ENCODE assay signal across 9 cellular contexts in genomic region chr11:116073854-116074837, GRCh38.
DNase-seq lines count a peak whose midpoint lies in the region; ATAC-seq, FAIRE-seq and TF ChIP-seq lines count a peak whose summit lies in the region.
"Had no signal": no experiment of that assay in that cellular context is flagged by ENCODE, and none has a peak within 500 bp of the region (broad histone marks: within the 10 kb centered on the region; RNA-seq: fewer than 3 reads in every experiment).

No MANE protein-coding gene starts in this region.

- no peaks in the 10 kb centered on the region for H3K27me3 ChIP-seq in BLaER1 treated with 17β-estradiol and CSF1 and Interleukin-3, amounts not matched to agents 10 nM and 100 nM
- peaks cover 2% of the 10 kb centered on the region; the same call in 1 of the 2 replicates for H3K27me3 ChIP-seq in IMR-90 (ENCODE audit: control insufficient read depth, insufficient read depth, low read length)
- H3K27me3 ChIP-seq in K562 (ENCODE audit: control insufficient read depth in 2 of 2, insufficient read depth in 2 of 2, low read length in 2 of 2) = peaks cover 0 to 8% of the 10 kb centered on the region in 2 experiments; a peak in 2 of 5 replicates

- H3K23ac ChIP-seq in IMR-90 (ENCODE audit: low read depth, low read length) = no peak overlapping the region

- TF ChIP-seq RAD21 in IMR-90 (IDR thresholded peaks at IDR 0.05; ENCODE audit: low read length) (no peak), K562 (CRISPR knock-in tag; conservative IDR thresholded peaks at IDR 0.05 in 1 of 2, IDR thresholded peaks at IDR 0.05 in 1 of 2) (no peak)

- no peaks in the 10 kb centered on the region for H3K36me3 Mint-ChIP-seq in T-helper 17 cell (ENCODE audit: low read depth)

- dilution Hi-C loops in IMR-90 (cut with HindIII; ENCODE audit: low sequenced_read_pairs, unreplicated experiment) = no loop called here

- TF ChIP-seq EP300 in K562 (IDR thresholded peaks at IDR 0.05; ENCODE audit: low read length) = no peak

- H3K18ac ChIP-seq in IMR-90 (ENCODE audit: low read depth, low read length) = no peak overlapping the region

- H4K91ac ChIP-seq in IMR-90 (ENCODE audit: insufficient read depth, low read depth, low read length) = no peak overlapping the region

- no peak overlapping the region for H3K27ac Mint-ChIP-seq in T-helper 17 cell

- TF ChIP-seq CTCF in IMR-90 (conservative IDR thresholded peaks at IDR 0.05; ENCODE audit: low read depth, low read length) (no peak), K562 (IDR thresholded peaks at IDR 0.05 in 2 of 3, conservative IDR thresholded peaks at IDR 0.05 in 1 of 3; ENCODE audit: insufficient read depth in 2 of 3, low read depth in 1 of 3, low read length in 3 of 3) (no peak)

- no peak overlapping the region for H3K4me3 ChIP-seq in BLaER1 treated with 17β-estradiol and CSF1 and Interleukin-3, amounts not matched to agents 10 nM and 100 nM
- H3K4me3 ChIP-seq in IMR-90 (ENCODE audit: insufficient read depth, low read depth, low read length) (no peak overlapping the region), K562 (no peak overlapping the region)
- H3K4me3 ChIP-seq: SK-N-MC had no signal

- BruUV-seq in IMR-90 (replicated peaks; lab: Mats Ljungman, UMichigan) (no TSS peak), K562 (replicated peaks; lab: Mats Ljungman, UMichigan) (no TSS peak)

- H2AK9ac ChIP-seq in IMR-90 (replicated peaks; ENCODE audit: low read depth, low read length, poor library complexity) = no peak overlapping the region

- intact Hi-C loops in IMR-90 (cut with micrococcal nuclease) (no loop called here), K562 (cut with micrococcal nuclease) (no loop called here)

- H3K4me2 ChIP-seq in BLaER1 treated with 17β-estradiol and CSF1 and Interleukin-3, amounts not matched to agents 10 nM and 100 nM = peak overlapping the region in 9 of 11 experiments; percentile 16 to 63 (median 49); a peak in 15 of 22 replicates
- H3K4me2 ChIP-seq in IMR-90 (ENCODE audit: low read depth, low read length) = no peak overlapping the region
- no peak overlapping the region for H3K4me2 ChIP-seq in K562 (ENCODE audit: insufficient read depth, low read length)

- no peak overlapping the region for H4K5ac ChIP-seq in IMR-90 (ENCODE audit: low read depth, low read length)

- no peak overlapping the region for H3K4ac ChIP-seq in IMR-90 (ENCODE audit: low read depth, low read length)

- H3K4me3 Mint-ChIP-seq in T-helper 17 cell = no peak overlapping the region

- no peaks in the 10 kb centered on the region for H3K36me3 ChIP-seq in BLaER1 treated with 17β-estradiol and CSF1 and Interleukin-3, amounts not matched to agents 10 nM and 100 nM
- H3K36me3 ChIP-seq in IMR-90 (ENCODE audit: control insufficient read depth, insufficient read depth, low read length) (no peaks in the 10 kb centered on the region), K562 (ENCODE audit: control insufficient read depth, insufficient read depth, low read length) (no peaks in the 10 kb centered on the region)

- ATAC-seq in GM19395 (IDR thresholded peaks at IDR 0.05; ENCODE audit: unreplicated experiment) = peak; percentile 91
- ATAC-seq in IMR-90 (ENCODE audit: low read depth) = no peak
- no peak for ATAC-seq in K562
- ATAC-seq in GM21390 (IDR thresholded peaks at IDR 0.05; ENCODE audit: unreplicated experiment) = no peak
- no peak for ATAC-seq in T-helper 17 cell

- no CpG with 5 or more reads among the region's 18 CpGs for WGBS in IMR-90 (ENCODE audit: extremely low coverage in 2 of 2, insufficient read length in 1 of 2), 2 experiments
- WGBS in K562 (ENCODE audit: insufficient coverage, low coverage, missing lambda C conversion rate) = under 1% methylated on average over 18 of the region's 18 CpGs

- peaks cover 0 to 20% (median 13%) of the 10 kb centered on the region in 10 experiments; a peak in 13 of 20 replicates for H3K4me1 ChIP-seq in BLaER1 treated with 17β-estradiol and CSF1 and Interleukin-3, amounts not matched to agents 10 nM and 100 nM
- H3K4me1 ChIP-seq in IMR-90 (ENCODE audit: control insufficient read depth, insufficient read depth, low read length) = no peaks in the 10 kb centered on the region
- H3K4me1 ChIP-seq in K562 (replicated peaks in 1 of 2; ENCODE audit: control insufficient read depth in 2 of 2, insufficient read depth in 2 of 2, low read length in 2 of 2) = no peaks in the 10 kb centered on the region; a peak in 1 of 5 replicates

- H3K79me2 ChIP-seq in K562 (ENCODE audit: control insufficient read depth, insufficient read depth, low read length) = no peaks in the 10 kb centered on the region

- POLR2A ChIA-PET in IMR-90 (lab: Charles Lee; ENCODE audit: unreplicated experiment) (no interaction called here), K562 (lab: Yijun Ruan, JAX) (interaction anchor here (0.5 to 0.7 kb wide), 2 partner anchors 9 to 98 kb away, joined by 3 read pairs; no protein-coding TSS in a partner anchor)

- H3K27ac ChIP-seq in BLaER1 treated with 17β-estradiol and CSF1 and Interleukin-3, amounts not matched to agents 10 nM and 100 nM = peak overlapping the region in 5 of 11 experiments; percentile 14 to 47 (median 34); a peak in 7 of 22 replicates
- no peak overlapping the region for H3K27ac ChIP-seq in IMR-90 (ENCODE audit: insufficient read depth, low read length)
- no peak overlapping the region for H3K27ac ChIP-seq in K562 (ENCODE audit: extremely low read depth, low read depth, low read length)
- H3K27ac ChIP-seq: SK-N-MC had no signal

- peaks cover 0 to 2% (median 0%) of the 10 kb centered on the region in 11 experiments; a peak in 2 of 22 replicates for H3K9me3 ChIP-seq in BLaER1 treated with 17β-estradiol and CSF1 and Interleukin-3, amounts not matched to agents 10 nM and 100 nM (replicated peaks in 1 of 11)
- H3K9me3 ChIP-seq in IMR-90 (ENCODE audit: control insufficient read depth, insufficient read depth, low read length) = 0 out of 2 replicates have a peak, but pooled peaks cover 2% of the 10 kb centered on the region
- no peaks in the 10 kb centered on the region for H3K9me3 ChIP-seq in K562 (replicated peaks; ENCODE audit: control insufficient read depth, insufficient read depth, low read depth, low read length)
- H3K9me3 ChIP-seq in T-helper 17 cell (ENCODE audit: control insufficient read depth, low read length, poor library complexity, severe bottlenecking) = no peaks in the 10 kb centered on the region

- FAIRE-seq in K562 (lab: Jason Lieb, UNC) = no peak

- CTCF ChIA-PET in IMR-90 (lab: Yijun Ruan, JAX) (no interaction called here), K562 (lab: Yijun Ruan, JAX; ENCODE audit: low intra/inter-chr PET ratio) (no interaction called here)

- no peak overlapping the region for H2BK120ac ChIP-seq in IMR-90 (ENCODE audit: low read depth, low read length)

- no peak overlapping the region for H4K8ac ChIP-seq in IMR-90 (ENCODE audit: low read depth in 2 of 2, low read length in 2 of 2)

- in situ Hi-C loops in IMR-90 (cut with MboI; ENCODE audit: low sequenced_read_pairs) (no loop called here), K562 (cut with MboI) (loop anchor here (25.0 kb wide), 1 partner anchor 737 kb away; no protein-coding TSS in a partner anchor)

- H2BK15ac ChIP-seq in IMR-90 (ENCODE audit: low read depth, low read length) = no peak overlapping the region

- DNase-seq in IMR-90 (no peak), K562 (ENCODE audit: extremely low read depth in 1 of 4, low spot score in 3 of 4) (no peak), retina (peak; percentile 89), NCI-H187 treated with DMSO at 0.1 percent for 48 hours (lab: John Stamatoyannopoulos, UW) (no peak), T-helper 17 cell (no peak)

- no peak overlapping the region for H3K9ac ChIP-seq in BLaER1 treated with 17β-estradiol and CSF1 and Interleukin-3, amounts not matched to agents 10 nM and 100 nM
- H3K9ac ChIP-seq in IMR-90 (ENCODE audit: low read depth, low read length) (no peak overlapping the region), K562 (ENCODE audit: insufficient read depth in 1 of 2, low read depth in 2 of 2, low read length in 2 of 2) (no peak overlapping the region)

- no peaks in the 10 kb centered on the region for H3K27me3 Mint-ChIP-seq in T-helper 17 cell

- H3K4me1 Mint-ChIP-seq in T-helper 17 cell = no peaks in the 10 kb centered on the region

- H2AK5ac ChIP-seq in IMR-90 (ENCODE audit: low read depth, low read length) = no peak overlapping the region

- no peak for TF ChIP-seq POLR2A in IMR-90 (IDR thresholded peaks at IDR 0.05; ENCODE audit: low read depth, low read length)
- no peak for TF ChIP-seq POLR2A in K562 (conservative IDR thresholded peaks at IDR 0.05)

- no peak overlapping the region for H2BK20ac ChIP-seq in IMR-90 (ENCODE audit: low read depth, low read length)

- no peak overlapping the region for H3K14ac ChIP-seq in IMR-90 (replicated peaks; ENCODE audit: low read depth, low read length)

- no peaks in the 10 kb centered on the region for H3K79me1 ChIP-seq in IMR-90 (ENCODE audit: low read depth in 1 of 2, low read length in 2 of 2)

- no peak overlapping the region for H3K56ac ChIP-seq in IMR-90 (ENCODE audit: extremely low read depth, insufficient read depth, low read length)

- no peaks in the 10 kb centered on the region for H4K20me1 ChIP-seq in BLaER1 treated with 17β-estradiol and CSF1 and Interleukin-3, amounts not matched to agents 10 nM and 100 nM
- no peaks in the 10 kb centered on the region for H4K20me1 ChIP-seq in IMR-90 (ENCODE audit: insufficient read depth, low read length)
- no peaks in the 10 kb centered on the region for H4K20me1 ChIP-seq in K562 (replicated peaks; ENCODE audit: control insufficient read depth, insufficient read depth, low read length)

- H2BK5ac ChIP-seq in IMR-90 (ENCODE audit: low read depth, low read length, poor library complexity, severe bottlenecking) = no peak overlapping the region

- H3K9me1 ChIP-seq in IMR-90 (ENCODE audit: insufficient read depth, low read length) (no peaks in the 10 kb centered on the region), K562 (ENCODE audit: control insufficient read depth, insufficient read depth, low read length) (no peaks in the 10 kb centered on the region)

- H2AFZ ChIP-seq in IMR-90 (replicated peaks; ENCODE audit: low read length, poor library complexity) (no peak overlapping the region), K562 (ENCODE audit: low read depth, low read length) (no peak overlapping the region)

TF ChIP-seq in IMR-90, 13 proteins besides CTCF, POLR2A, EP300 and RAD21:
- TF ChIP-seq CEBPB (IDR thresholded peaks at IDR 0.05; ENCODE audit: low read depth, low read length) (peak; percentile 60; the same call in 1 of the 2 replicates), MAFK (IDR thresholded peaks at IDR 0.05; ENCODE audit: low read depth, low read length) (no peak)

TF ChIP-seq in K562, 482 proteins besides CTCF, POLR2A, EP300 and RAD21:
- TF ChIP-seq ZNF57 (CRISPR knock-in tag; IDR thresholded peaks at IDR 0.05) (no peak), CEBPB (tag; IDR thresholded peaks at IDR 0.05) (peak; percentile 54; the same call in 1 of the 2 replicates), EGR1 (conservative IDR thresholded peaks at IDR 0.05) (0 out of 2 replicates have a peak, but pooled peaks have one; percentile 13)

Comparison
In these comparisons a context has a peak if more than half of its experiments do, and no peak if none do; other contexts are left out.
1. H3K4me2 ChIP-seq: peak in BLaER1 treated with 17β-estradiol and CSF1 and Interleukin-3, amounts not matched to agents 10 nM and 100 nM (9 of 11); none in IMR-90 (single experiment) and K562 (single experiment).